In the genomic region with DNA sequence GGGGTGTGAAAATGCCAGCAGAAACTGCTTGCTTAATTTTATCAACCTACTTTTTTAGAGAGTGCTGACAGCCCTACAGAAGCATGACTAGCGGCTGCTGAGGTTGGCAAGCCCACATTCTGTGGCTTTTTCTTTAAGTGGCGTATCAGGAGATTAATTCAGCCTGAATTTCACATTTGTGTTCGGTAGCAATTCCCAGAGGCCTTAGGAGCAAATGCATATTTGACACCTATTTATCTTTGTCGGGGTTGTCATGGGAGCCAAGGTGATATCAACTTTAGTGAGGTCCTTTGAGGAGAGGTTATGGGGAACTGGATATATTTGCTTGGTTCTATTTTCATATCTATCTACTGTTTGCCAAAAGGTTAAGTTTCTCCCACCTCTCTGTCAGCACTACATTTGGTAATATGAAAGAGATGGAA, we compare ENCODE assay signal across 29 cellular contexts.
DNase-seq lines count a peak whose midpoint lies in the region; ATAC-seq, FAIRE-seq and TF ChIP-seq lines count a peak whose summit lies in the region.
"Had no signal": no experiment of that assay in that cellular context is flagged by ENCODE, and none has a peak within 500 bp of the region (broad histone marks: within the 10 kb centered on the region; RNA-seq: fewer than 3 reads in every experiment).

No MANE protein-coding gene starts in this region.

- H3K27me3 ChIP-seq in psoas muscle (ENCODE audit: insufficient read depth in 3 of 3, low read length in 2 of 3): no peaks in the 10 kb centered on the region
- H3K27me3 ChIP-seq: colonic mucosa, foreskin keratinocyte had no signal

- no peak for DNase-seq in GM12891 (ENCODE audit: insufficient read length, low spot score)
- peak; percentile 85 for DNase-seq in NCI-H2107 treated with DMSO at 0.1 percent for 48 hours (lab: John Stamatoyannopoulos, UW; ENCODE audit: unreplicated experiment)
- DNase-seq in fibroblast of villous mesenchyme (ENCODE audit: low read depth): peak; percentile 2
- no peak for DNase-seq in psoas muscle
- DNase-seq in cerebellum (ENCODE audit: low spot score): no peak
- DNase-seq in activated CD4-positive, alpha-beta T cell treated with anti-CD3 and anti-CD28 coated beads, Interleukin-2, amount 10 ng/mL, durations not matched to agents 24 days and 14 days: no peak
- DNase-seq: activated B cell treated with CpG ODN at 0.5 μM for 24 hours; activated CD4-positive, alpha-beta T cell treated with anti-CD3 and anti-CD28 coated beads, Interleukin-2, amount 50 U/mL, for 48 hours; activated CD8-positive, alpha-beta memory T cell treated with anti-CD3 and anti-CD28 coated beads, Interleukin-2, amount 50 U/mL, for 4 hours; Calu3; colonic mucosa; effector memory CD4-positive, alpha-beta T cell; erythroblast; foreskin keratinocyte; hippocampal formation; NCI-H1694 treated with DMSO at 0.1 percent for 48 hours; NCI-H446; NCI-H82; PC-3; posterior cingulate gyrus; SHP77 had no signal

- no peak for TF ChIP-seq POLR2A in GM12891 (IDR thresholded peaks at IDR 0.05; ENCODE audit: low read depth, low read length)

- intact Hi-C loops in psoas muscle (cut with DNase I): loop anchor here in 1 of 2 donors (5.0 kb wide), 1 partner anchor 128 kb away; no protein-coding TSS in a partner anchor
- intact Hi-C loops in activated CD4-positive, alpha-beta T cell treated with anti-CD3 and anti-CD28 coated beads, Interleukin-2, amount 10 ng/mL, durations not matched to agents 24 days and 14 days (cut with micrococcal nuclease): no loop called here

- no peaks in the 10 kb centered on the region for H3K9me3 Mint-ChIP-seq in activated CD4-positive, alpha-beta T cell treated with anti-CD3 and anti-CD28 coated beads, Interleukin-2, amount 10 ng/mL, durations not matched to agents 24 days and 14 days
- H3K9me3 Mint-ChIP-seq: activated B cell treated with CpG ODN at 0.5 μM for 24 hours; activated T-helper 2 cell treated with anti-CD3 and anti-CD28 coated beads, Interferon-gamma antibody, Interleukin-2, Interleukin-4, amounts not matched to agents 10 μg/mL and 5 μg/mL and 100 μg/mL, durations not matched to agents 14 hours and 24 hours and 36 hours; GM23338; nephron; type B pancreatic cell had no signal

- peaks cover 13% of the 10 kb centered on the region for H3K4me1 ChIP-seq in psoas muscle
- H3K4me1 ChIP-seq: colonic mucosa, foreskin keratinocyte had no signal

- H3K4me3 ChIP-seq in fibroblast of villous mesenchyme (ENCODE audit: low read depth, low read length): no peak overlapping the region
- H3K4me3 ChIP-seq in psoas muscle: peak overlapping the region; percentile 44
- H3K4me3 ChIP-seq: colonic mucosa, GM23338, skin epidermis had no signal

- no peaks in the 10 kb centered on the region for H3K36me3 Mint-ChIP-seq in activated CD4-positive, alpha-beta T cell treated with anti-CD3 and anti-CD28 coated beads, Interleukin-2, amount 10 ng/mL, durations not matched to agents 24 days and 14 days (ENCODE audit: low read depth)
- H3K36me3 Mint-ChIP-seq: type B pancreatic cell had no signal

- TF ChIP-seq CTCF in fibroblast of villous mesenchyme (IDR thresholded peaks at IDR 0.05; ENCODE audit: insufficient read depth, low read depth, low read length): no peak
- no peak for TF ChIP-seq CTCF in psoas muscle (IDR thresholded peaks at IDR 0.05)

- H3K4me1 Mint-ChIP-seq in activated CD4-positive, alpha-beta T cell treated with anti-CD3 and anti-CD28 coated beads, Interleukin-2, amount 10 ng/mL, durations not matched to agents 24 days and 14 days: no peaks in the 10 kb centered on the region
- H3K4me1 Mint-ChIP-seq: activated B cell treated with CpG ODN at 0.5 μM for 24 hours had no signal

- peak; percentile 73 to 87 (median 80) for ATAC-seq in psoas muscle
- ATAC-seq in HG02588 (IDR thresholded peaks at IDR 0.05; ENCODE audit: unreplicated experiment): no peak
- ATAC-seq in HG03280 (IDR thresholded peaks at IDR 0.05; ENCODE audit: unreplicated experiment): no peak
- ATAC-seq: foreskin keratinocyte, GM23338, PC-3 had no signal

- H3K9me3 ChIP-seq in psoas muscle: no peaks in the 10 kb centered on the region
- H3K9me3 ChIP-seq: colonic mucosa had no signal

- peak overlapping the region; percentile 57 for H3K27ac ChIP-seq in psoas muscle
- H3K27ac ChIP-seq: C4-2B, colonic mucosa, foreskin keratinocyte, skin epidermis had no signal

- H3K4me3 Mint-ChIP-seq in activated CD4-positive, alpha-beta T cell treated with anti-CD3 and anti-CD28 coated beads, Interleukin-2, amount 10 ng/mL, durations not matched to agents 24 days and 14 days: no peak overlapping the region
- H3K4me3 Mint-ChIP-seq: activated B cell treated with CpG ODN at 0.5 μM for 24 hours, GM23338, nephron, type B pancreatic cell had no signal

- H3K27me3 Mint-ChIP-seq in activated CD4-positive, alpha-beta T cell treated with anti-CD3 and anti-CD28 coated beads, Interleukin-2, amount 10 ng/mL, durations not matched to agents 24 days and 14 days: no peaks in the 10 kb centered on the region
- H3K27me3 Mint-ChIP-seq: activated B cell treated with CpG ODN at 0.5 μM for 24 hours, type B pancreatic cell had no signal

- FAIRE-seq in GM12891 (lab: Jason Lieb, UNC): no peak

- no peaks in the 10 kb centered on the region for H3K36me3 ChIP-seq in psoas muscle (ENCODE audit: insufficient read depth in 1 of 2, low read depth in 1 of 2)
- H3K36me3 ChIP-seq: colonic mucosa had no signal

- 28 to 33% (median 30%) methylated on average over 4 of the region's 4 CpGs for WGBS in psoas muscle, 3 donors

- no peak overlapping the region for H3K27ac Mint-ChIP-seq in activated CD4-positive, alpha-beta T cell treated with anti-CD3 and anti-CD28 coated beads, Interleukin-2, amount 10 ng/mL, durations not matched to agents 24 days and 14 days
- H3K27ac Mint-ChIP-seq: activated B cell treated with CpG ODN at 0.5 μM for 24 hours; activated T-helper 2 cell treated with anti-CD3 and anti-CD28 coated beads, Interferon-gamma antibody, Interleukin-2, Interleukin-4, amounts not matched to agents 10 μg/mL and 5 μg/mL and 100 μg/mL, durations not matched to agents 14 hours and 24 hours and 36 hours; GM23338; nephron; type B pancreatic cell had no signal

TF ChIP-seq in GM12891, 5 proteins besides CTCF, POLR2A, EP300 and RAD21:
- TF ChIP-seq POU2F2 (IDR thresholded peaks at IDR 0.05; ENCODE audit: low read depth, low read length): no peak
- TF ChIP-seq SPI1 (IDR thresholded peaks at IDR 0.05; ENCODE audit: low read depth, low read length): peak; percentile 18; the same call in 1 of the 2 replicates

Comparison
In these comparisons a context has a peak if more than half of its experiments do, and no peak if none do; other contexts are left out.
1. DNase-seq: peak in NCI-H2107 treated with DMSO at 0.1 percent for 48 hours (single experiment) and fibroblast of villous mesenchyme (single experiment); none in GM12891 (single experiment), psoas muscle (0 of 2), cerebellum (single experiment) and activated CD4-positive, alpha-beta T cell treated with anti-CD3 and anti-CD28 coated beads, Interleukin-2, amount 10 ng/mL, durations not matched to agents 24 days and 14 days (single experiment).
2. ATAC-seq: peak in psoas muscle (4 of 4); none in HG02588 (single experiment) and HG03280 (single experiment).